In genomic region chr15:43285609-43286037, GRCh38 we compare ENCODE assay signal across 8 cellular contexts. TPM values are rescaled to one million over a fixed set of nuclear protein-coding genes. Genes with fewer than 3 reads are reported as not detected.
A peak's percentile ranks its signal among the peaks of the same experiment; 100 is the strongest.
DNase-seq lines count a peak whose midpoint lies in the region; ATAC-seq, FAIRE-seq and TF ChIP-seq lines count a peak whose summit lies in the region.

No MANE protein-coding gene starts in this region.

- no peaks in the 10 kb centered on the region for H4K20me1 ChIP-seq in keratinocyte (ENCODE audit: control insufficient read depth, extremely low read depth, insufficient read depth, low read length)

- peaks cover 14% of the 10 kb centered on the region for H3K27me3 ChIP-seq in keratinocyte (ENCODE audit: control insufficient read depth, extremely low read depth, insufficient read depth, low read length)

- H3K9me3 ChIP-seq in keratinocyte (ENCODE audit: control insufficient read depth, low read depth, low read length): no peaks in the 10 kb centered on the region

- no peaks in the 10 kb centered on the region for H3K79me2 ChIP-seq in keratinocyte (ENCODE audit: control insufficient read depth, insufficient read depth, low read length)

- no peak for ATAC-seq in HG02571 (IDR thresholded peaks at IDR 0.05; ENCODE audit: unreplicated experiment)

- TF ChIP-seq CTCF in keratinocyte (optimal IDR thresholded peaks at IDR 0.05 in 1 of 3, IDR thresholded peaks at IDR 0.05 in 1 of 3, conservative IDR thresholded peaks at IDR 0.05 in 1 of 3; ENCODE audit: extremely low read depth in 1 of 3, insufficient read depth in 2 of 3, low read length in 3 of 3): peak; percentile 53 to 84 (median 66)

- H3K4me3 ChIP-seq in keratinocyte (ENCODE audit: control insufficient read depth in 2 of 3, extremely low read depth in 1 of 3, insufficient read depth in 2 of 3, low read depth in 1 of 3, low read length in 3 of 3): no peak overlapping the region

- dilution Hi-C loops in keratinocyte (cut with MboI; ENCODE audit: extremely low pct_ligation_motif_present, low sequenced_read_pairs): loop anchor here (10.0 kb wide), 1 partner anchor 91 kb away; no protein-coding TSS in a partner anchor

- H3K36me3 ChIP-seq in keratinocyte (ENCODE audit: control insufficient read depth in 2 of 2, extremely low read depth in 1 of 2, insufficient read depth in 2 of 2, low read length in 2 of 2): no peaks in the 10 kb centered on the region

- in situ Hi-C loops in T47D (cut with HindIII; ENCODE audit: low pct_unique_long_range_greater_than_20kb, low sequenced_read_pairs): no loop called here

- H3K27ac ChIP-seq in keratinocyte (ENCODE audit: control insufficient read depth, insufficient read depth, low read length): no peak overlapping the region

- no peak overlapping the region for H3K4me2 ChIP-seq in keratinocyte (ENCODE audit: control insufficient read depth, extremely low read depth, insufficient read depth, low read depth, low read length)

- no peak overlapping the region for H2AFZ ChIP-seq in keratinocyte (ENCODE audit: control insufficient read depth, low read length)

- no peaks in the 10 kb centered on the region for H3K4me1 ChIP-seq in keratinocyte (ENCODE audit: control insufficient read depth, extremely low read depth, insufficient read depth, low read length)

- no peaks in the 10 kb centered on the region for H3K9me1 ChIP-seq in keratinocyte (ENCODE audit: control insufficient read depth, extremely low read depth, insufficient read depth, low read length)

- H3K9ac ChIP-seq in keratinocyte (ENCODE audit: control insufficient read depth, extremely low read depth, insufficient read depth, low read length): no peak overlapping the region

- peak; percentile 82 for FAIRE-seq in keratinocyte (lab: Jason Lieb, UNC)

- peak; percentile 52 for DNase-seq in NCI-H1105 treated with DMSO at 0.1 percent for 48 hours (lab: John Stamatoyannopoulos, UW)
- DNase-seq in NCI-H1105 (lab: John Stamatoyannopoulos, UW): no peak
- peak; percentile 77 for DNase-seq in NCI-H1694 treated with DMSO at 0.1 percent for 48 hours (lab: John Stamatoyannopoulos, UW)
- peak; percentile 40 for DNase-seq in T-helper 9 cell
- DNase-seq in T47D (ENCODE audit: low read depth in 1 of 2, low spot score in 1 of 2): peak; percentile 49 to 72
- peak; percentile 21 for DNase-seq in keratinocyte (ENCODE audit: low read depth, low spot score)
- DNase-seq in stimulated activated CD4-positive, alpha-beta T cell treated with anti-CD3 and anti-CD28 coated beads, Interleukin-4, amount 100 ng/mL, for 1 hour: peak; percentile 16

RNA-seq across cellular contexts. Expression of gene TGM7, which starts 16.4 kb away (rescaled TPM):
- polyA plus RNA-seq in keratinocyte: not detected in 3 replicates
- not detected for polyA plus RNA-seq in keratinocyte (2011; ENCODE audit: low read depth)
- polyA plus RNA-seq in keratinocyte (2011; cell fraction: cytosol; rRNA removed): not detected in 2 replicates
- not detected in 2 replicates for polyA plus RNA-seq in keratinocyte (2011; cell fraction: nucleus; rRNA removed)
- not detected in 2 replicates for polyA plus RNA-seq in keratinocyte (2012; ENCODE audit: low replicate concordance)
- polyA minus RNA-seq in keratinocyte: not detected in 3 replicates
- polyA minus RNA-seq in keratinocyte (2011; cell fraction: cytosol; rRNA and poly(A)+ RNA removed): not detected
- polyA minus RNA-seq in keratinocyte (2011; cell fraction: nucleus; rRNA and poly(A)+ RNA removed): not detected in 2 replicates

RNA-seq across cellular contexts. Expression of gene TGM5, which starts 18.9 kb away (rescaled TPM):
- polyA plus RNA-seq in keratinocyte: 0.07 to 0.23 TPM in 2 of 3 replicates, not detected in the other
- 5.7 TPM for polyA plus RNA-seq in keratinocyte (2011; ENCODE audit: low read depth)
- polyA plus RNA-seq in keratinocyte (2011; cell fraction: cytosol; rRNA removed): 0.03 and 0.06 TPM in 2 replicates
- polyA plus RNA-seq in keratinocyte (2011; cell fraction: nucleus; rRNA removed): 0.31 and 0.36 TPM in 2 replicates
- polyA plus RNA-seq in keratinocyte (2012; ENCODE audit: low replicate concordance): 3.9 TPM in 1 of 2 replicates, not detected in the other
- 0.20 to 0.32 TPM in 2 of 3 replicates, not detected in the other for polyA minus RNA-seq in keratinocyte
- not detected for polyA minus RNA-seq in keratinocyte (2011; cell fraction: cytosol; rRNA and poly(A)+ RNA removed)
- 0.74 and 1.2 TPM in 2 replicates for polyA minus RNA-seq in keratinocyte (2011; cell fraction: nucleus; rRNA and poly(A)+ RNA removed)

RNA-seq across cellular contexts. Expression of gene LCMT2, which starts 44.8 kb away (rescaled TPM):
- 10.6 to 14.1 TPM (median 14.0 TPM) in 3 replicates for polyA plus RNA-seq in keratinocyte
- polyA plus RNA-seq in keratinocyte (2011; ENCODE audit: low read depth): 2.3 TPM
- polyA plus RNA-seq in keratinocyte (2011; cell fraction: cytosol; rRNA removed): 6.7 and 11.9 TPM in 2 replicates
- polyA plus RNA-seq in keratinocyte (2011; cell fraction: nucleus; rRNA removed): 16.3 and 17.7 TPM in 2 replicates
- polyA plus RNA-seq in keratinocyte (2012; ENCODE audit: low replicate concordance): 3.5 and 8.0 TPM in 2 replicates
- 13.4 to 19.6 TPM (median 17.4 TPM) in 3 replicates for polyA minus RNA-seq in keratinocyte
- polyA minus RNA-seq in keratinocyte (2011; cell fraction: cytosol; rRNA and poly(A)+ RNA removed): 7.5 TPM
- polyA minus RNA-seq in keratinocyte (2011; cell fraction: nucleus; rRNA and poly(A)+ RNA removed): 7.3 and 11.2 TPM in 2 replicates
